Comparison of ENCODE assay signal across 17 cellular contexts in genomic region chr2:222296311-222296736, GRCh38. TPM values are rescaled to one million over a fixed set of nuclear protein-coding genes. Genes with fewer than 3 reads are reported as not detected.
DNase-seq lines count a peak whose midpoint lies in the region; ATAC-seq, FAIRE-seq and TF ChIP-seq lines count a peak whose summit lies in the region.
"Had no signal": no experiment of that assay in that cellular context is flagged by ENCODE, and none has a peak within 500 bp of the region (broad histone marks: within the 10 kb centered on the region; RNA-seq: fewer than 3 reads in every experiment).

No MANE protein-coding gene starts in this region.

- H3K4me3 ChIP-seq in GM23338, result 0 out of 2 replicates have a peak overlapping the region, but pooled peaks have one; percentile 13
- H3K4me3 ChIP-seq in astrocyte of the spinal cord (ENCODE audit: low read depth, low read length), result peak overlapping the region; percentile 74

- H3K27me3 Mint-ChIP-seq in GM23338 (ENCODE audit: insufficient read depth, low read depth, poor library complexity) (peaks cover 100% of the 10 kb centered on the region), nephron (ENCODE audit: low read depth) (peaks cover 100% of the 10 kb centered on the region)

- H3K4me3 Mint-ChIP-seq in GM23338 (no peak overlapping the region; the same call in 2 of the 3 replicates), nephron (peak overlapping the region; percentile 81 to 88 (median 85))

- no peak for TF ChIP-seq POLR2A in GM12892 (IDR thresholded peaks at IDR 0.05; ENCODE audit: low read depth, low read length)

- peaks cover 100% of the 10 kb centered on the region for H3K27me3 ChIP-seq in GM23338 (ENCODE audit: insufficient read depth)

- no peak overlapping the region for H2AFZ ChIP-seq in GM23338

- in situ Hi-C loops in astrocyte of the spinal cord (cut with HindIII; ENCODE audit: low sequenced_read_pairs), result no loop called here

- H3K4me1 ChIP-seq in GM23338 (ENCODE audit: insufficient read depth), result peaks cover 79% of the 10 kb centered on the region

- H3K9me2 ChIP-seq in GM23338 (ENCODE audit: insufficient read depth), result no peaks in the 10 kb centered on the region

- no peaks in the 10 kb centered on the region for H3K36me3 ChIP-seq in GM23338 (ENCODE audit: insufficient read depth)
- H3K36me3 ChIP-seq: tibial artery had no signal

- H3K27ac ChIP-seq in GM23338 (ENCODE audit: low read depth), result no peak overlapping the region
- H3K27ac ChIP-seq: 22Rv1, KMS-11, tibial artery had no signal

- no peak for FAIRE-seq in GM12892 (lab: Jason Lieb, UNC)
- FAIRE-seq: frontal cortex, kidney had no signal

- peaks cover 8% of the 10 kb centered on the region; the same call in 2 of the 3 replicates for H3K9me3 Mint-ChIP-seq in GM23338
- no peaks in the 10 kb centered on the region for H3K9me3 Mint-ChIP-seq in nephron
- H3K9me3 Mint-ChIP-seq: dendritic cell treated with granulocyte-macrophage colony-stimulating factor and Interleukin-4, amounts not matched to agents 40 ng/mL and 50 ng/mL, for 4 days had no signal

- H3K4me1 Mint-ChIP-seq in GM23338 (peaks cover 83% of the 10 kb centered on the region), nephron (peaks cover 37% of the 10 kb centered on the region)

- TF ChIP-seq CTCF in GM23338 (conservative IDR thresholded peaks at IDR 0.05; ENCODE audit: low read depth in 2 of 2) (no peak), astrocyte of the spinal cord (IDR thresholded peaks at IDR 0.05; ENCODE audit: low read depth, low read length) (no peak), nephron (IDR thresholded peaks at IDR 0.05; ENCODE audit: unreplicated experiment in 3 of 3) (no peak)

- H3K27ac Mint-ChIP-seq in GM23338 (no peak overlapping the region), nephron (no peak overlapping the region)
- H3K27ac Mint-ChIP-seq: activated CD4-positive, alpha-beta T cell treated with anti-CD3 and anti-CD28 coated beads for 36 hours had no signal

- peak; percentile 29 for DNase-seq in NCI-H82 (lab: John Stamatoyannopoulos, UW)
- DNase-seq in NCI-H82 treated with DMSO at 0.1 percent for 48 hours (lab: John Stamatoyannopoulos, UW; ENCODE audit: unreplicated experiment), result no peak
- no peak for DNase-seq in GM23338 (ENCODE audit: low spot score)
- peak; percentile 55 for DNase-seq in astrocyte of the spinal cord (ENCODE audit: low read depth, low spot score)
- DNase-seq in NCI-H774 (lab: John Stamatoyannopoulos, UW), result no peak
- DNase-seq in GM12892 (ENCODE audit: insufficient read length), result no peak
- DNase-seq: activated CD4-positive, alpha-beta T cell treated with anti-CD3 and anti-CD28 coated beads for 36 hours; activated gamma-delta T cell; NCI-H187 treated with DMSO at 0.1 percent for 48 hours; tibial artery had no signal

- H4K20me1 ChIP-seq in GM23338 (replicated peaks; ENCODE audit: insufficient read depth), result peaks cover 47% of the 10 kb centered on the region

- no peak for ATAC-seq in GM23338
- ATAC-seq in HG03342 (IDR thresholded peaks at IDR 0.05; ENCODE audit: unreplicated experiment), result no peak
- ATAC-seq: activated CD4-positive, alpha-beta T cell treated with anti-CD3 and anti-CD28 coated beads for 36 hours had no signal

- no peaks in the 10 kb centered on the region for H3K79me2 ChIP-seq in GM23338 (replicated peaks; ENCODE audit: insufficient read depth)

- H3F3A ChIP-seq in GM23338 (replicated peaks; ENCODE audit: low read depth), result peaks cover 56% of the 10 kb centered on the region

- H3K4me2 ChIP-seq in GM23338, result peak overlapping the region; percentile 78; the same call in 1 of the 2 replicates
- H3K4me2 ChIP-seq: KMS-11 had no signal

- H3K36me3 Mint-ChIP-seq in GM23338 (ENCODE audit: low read depth), result no peaks in the 10 kb centered on the region; the same call in 2 of the 3 replicates
- peaks cover 3% of the 10 kb centered on the region for H3K36me3 Mint-ChIP-seq in nephron (ENCODE audit: low read depth)

TF ChIP-seq in GM23338, 12 proteins besides CTCF, POLR2A, EP300 and RAD21:
- TF ChIP-seq ZNF114 (CRISPR knock-in tag; IDR thresholded peaks at IDR 0.05) (no peak), EZH2 (IDR thresholded peaks at IDR 0.05; ENCODE audit: low read depth, unreplicated experiment) (peak; percentile 86)
TF ChIP-seq in GM23338: peak in this region for 1.

RNA-seq across cellular contexts. Expression of gene PAX3, which starts 2.5 kb away (rescaled TPM):
- total RNA-seq in GM23338 (2014; rRNA removed; shearing (Covaris generic)), result not detected in 2 replicates
- not detected in 2 replicates for polyA plus RNA-seq in GM23338 (2016; fragmentation: Nextera tagmentation; extraction: Ambion mirVana)
- not detected for polyA plus RNA-seq in GM12892 (2012; ENCODE audit: missing spikeins)
- total RNA-seq: activated CD4-positive, alpha-beta T cell treated with anti-CD3 and anti-CD28 coated beads for 36 hours; frontal cortex; kidney had no signal

Comparison
In these comparisons a context has a peak if more than half of its experiments do, and no peak if none do; other contexts are left out.
1. DNase-seq: peak in NCI-H82 (single experiment) and astrocyte of the spinal cord (single experiment); none in NCI-H82 treated with DMSO at 0.1 percent for 48 hours (single experiment), GM23338 (single experiment), NCI-H774 (single experiment) and GM12892 (single experiment).